ENCODE assay signal across 11 cellular contexts in the genomic region with DNA sequence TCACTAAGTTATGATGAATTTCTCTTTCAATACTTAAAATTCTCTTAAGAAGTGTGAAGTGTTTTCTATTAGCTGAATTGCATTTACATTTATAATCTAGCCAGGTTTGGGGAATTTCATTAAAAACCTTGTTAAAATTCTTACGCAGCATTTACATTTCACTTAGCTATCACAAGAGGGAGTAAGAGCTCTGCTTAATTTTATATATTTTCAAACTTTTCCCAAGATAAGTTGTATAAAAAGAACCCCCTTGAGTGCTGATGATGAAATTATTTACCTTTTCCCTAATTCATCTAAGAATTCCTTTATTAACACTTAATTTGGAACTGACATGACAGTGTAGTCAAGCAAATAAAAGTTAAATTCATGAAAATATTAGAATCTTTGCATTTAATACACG. TPM values are rescaled to one million over a fixed set of nuclear protein-coding genes. Genes with fewer than 3 reads are reported as not detected.
DNase-seq lines count a peak whose midpoint lies in the region; ATAC-seq, FAIRE-seq and TF ChIP-seq lines count a peak whose summit lies in the region.
"Had no signal": no experiment of that assay in that cellular context is flagged by ENCODE, and none has a peak within 500 bp of the region (broad histone marks: within the 10 kb centered on the region; RNA-seq: fewer than 3 reads in every experiment).

No MANE protein-coding gene starts in this region.

- TF ChIP-seq CTCF in A549 (IDR thresholded peaks at IDR 0.05) = peak; percentile 44
- TF ChIP-seq CTCF in GM12873 (IDR thresholded peaks at IDR 0.05; ENCODE audit: insufficient read depth, low read depth, low read length, missing control alignments) = peak; percentile 13
- peak; percentile 16 for TF ChIP-seq CTCF in SU-DHL-6 (IDR thresholded peaks at IDR 0.05; ENCODE audit: insufficient read depth, low read length, poor library complexity, severe bottlenecking)
- TF ChIP-seq CTCF in foreskin fibroblast (IDR thresholded peaks at IDR 0.05; ENCODE audit: low read depth, low read length) = peak; percentile 30

- TF ChIP-seq POLR2A in A549 (IDR thresholded peaks at IDR 0.05; ENCODE audit: low read length) = no peak

- no peaks in the 10 kb centered on the region for H3K9me2 ChIP-seq in SU-DHL-6 (replicated peaks; ENCODE audit: insufficient read depth, low read length)

- H3K4me3 ChIP-seq in A549 (no peak overlapping the region), SU-DHL-6 (ENCODE audit: insufficient read depth, low read length, poor library complexity, severe bottlenecking) (no peak overlapping the region), foreskin fibroblast (ENCODE audit: low read depth in 1 of 2, low read length in 2 of 2) (no peak overlapping the region)
- H3K4me3 ChIP-seq: right atrium auricular region had no signal

- H3K27ac ChIP-seq in A549 (no peak overlapping the region), SU-DHL-6 (ENCODE audit: low read depth, low read length) (no peak overlapping the region)
- H3K27ac ChIP-seq: right atrium auricular region had no signal

- H3K4me1 ChIP-seq in A549 = no peaks in the 10 kb centered on the region
- H3K4me1 ChIP-seq: right atrium auricular region had no signal

- H3K79me2 ChIP-seq in SU-DHL-6 (ENCODE audit: insufficient read depth, low read length) = no peaks in the 10 kb centered on the region

- no peaks in the 10 kb centered on the region for H4K20me1 ChIP-seq in SU-DHL-6 (ENCODE audit: low read depth, low read length)

- TF ChIP-seq EP300 in A549 (IDR thresholded peaks at IDR 0.05) = no peak

- peak; percentile 46 to 50; a peak in 4 of 5 replicates for TF ChIP-seq RAD21 in A549 (conservative IDR thresholded peaks at IDR 0.05 in 1 of 2, IDR thresholded peaks at IDR 0.05 in 1 of 2)

- H3F3A ChIP-seq in SU-DHL-6 (ENCODE audit: insufficient read depth) = no peaks in the 10 kb centered on the region

- CTCF ChIA-PET in A549 (lab: Yijun Ruan, JAX) = interaction anchor here (0.8 to 1.7 kb wide), 7 partner anchors 16 to 554 kb away, joined by 3 to 6 read pairs (median 4); a partner anchor contains a TSS

- no peak overlapping the region for H3K4me2 ChIP-seq in A549
- H3K4me2 ChIP-seq in SU-DHL-6 (ENCODE audit: low read depth, low read length, poor library complexity, severe bottlenecking) = no peak overlapping the region

- ATAC-seq in A549 (no peak), HG02885 (IDR thresholded peaks at IDR 0.05; ENCODE audit: poor library complexity, unreplicated experiment) (no peak)
- ATAC-seq: stimulated activated memory B cell treated with anti-CD40 and anti-IgM and Interleukin-4, amounts not matched to agents 10 μg/mL and 1 μg/mL and 100 μg/mL, for 72 hours had no signal

- no peak for FAIRE-seq in A549 (lab: Jason Lieb, UNC)

- DNase-seq in A549 (ENCODE audit: low read depth in 1 of 2, low spot score in 1 of 2) (no peak), foreskin fibroblast (peak in 1 of 2 donors; percentile 16), T-helper 1 cell (no peak), NCI-H524 treated with DMSO at 0.1 percent for 48 hours (lab: John Stamatoyannopoulos, UW) (no peak), cerebellum (ENCODE audit: low spot score) (no peak)
- DNase-seq: NCI-H2029 treated with DMSO at 0.1 percent for 48 hours had no signal

- H3K27me3 ChIP-seq in SU-DHL-6 (ENCODE audit: low read length) = no peaks in the 10 kb centered on the region
- H3K27me3 ChIP-seq: right atrium auricular region had no signal

- 57% methylated on average over 2 of the region's 2 CpGs for WGBS in A549 (ENCODE audit: missing lambda C conversion rate)

- POLR2A ChIA-PET in A549 (lab: Yijun Ruan, JAX) = interaction anchor here (0.6 kb wide), 1 partner anchor 9 kb away, joined by 3 read pairs; no protein-coding TSS in a partner anchor

- H3K9ac ChIP-seq in SU-DHL-6 (ENCODE audit: low read length) = no peak overlapping the region

- H3K36me3 ChIP-seq in SU-DHL-6 (ENCODE audit: low read length) = no peaks in the 10 kb centered on the region
- H3K36me3 ChIP-seq: right atrium auricular region had no signal

- H2AFZ ChIP-seq in SU-DHL-6 (ENCODE audit: low read depth, low read length, severe bottlenecking) = no peak overlapping the region

- no peaks in the 10 kb centered on the region for H3K9me3 ChIP-seq in A549
- no peaks in the 10 kb centered on the region for H3K9me3 ChIP-seq in SU-DHL-6 (ENCODE audit: insufficient read depth, low read length)
- H3K9me3 ChIP-seq: right atrium auricular region had no signal

TF ChIP-seq in A549, 52 proteins besides CTCF, POLR2A, EP300 and RAD21:
- TF ChIP-seq, protein P1, sequence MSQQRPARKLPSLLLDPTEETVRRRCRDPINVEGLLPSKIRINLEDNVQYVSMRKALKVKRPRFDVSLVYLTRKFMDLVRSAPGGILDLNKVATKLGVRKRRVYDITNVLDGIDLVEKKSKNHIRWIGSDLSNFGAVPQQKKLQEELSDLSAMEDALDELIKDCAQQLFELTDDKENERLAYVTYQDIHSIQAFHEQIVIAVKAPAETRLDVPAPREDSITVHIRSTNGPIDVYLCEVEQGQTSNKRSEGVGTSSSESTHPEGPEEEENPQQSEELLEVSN (IDR thresholded peaks at IDR 0.05; ENCODE audit: borderline replicate concordance, low read depth) = no peak
- TF ChIP-seq SREBF2 (IDR thresholded peaks at IDR 0.05) (no peak), HOXB5 (CRISPR knock-in tag; IDR thresholded peaks at IDR 0.05) (no peak), KDM1A (IDR thresholded peaks at IDR 0.05; ENCODE audit: low read depth) (no peak), SMC3 (IDR thresholded peaks at IDR 0.05) (peak; percentile 37), NR3C1 (IDR thresholded peaks at IDR 0.05) (no peak), GATA3 (IDR thresholded peaks at IDR 0.05; ENCODE audit: borderline replicate concordance) (no peak)
- TF ChIP-seq, protein P2, sequence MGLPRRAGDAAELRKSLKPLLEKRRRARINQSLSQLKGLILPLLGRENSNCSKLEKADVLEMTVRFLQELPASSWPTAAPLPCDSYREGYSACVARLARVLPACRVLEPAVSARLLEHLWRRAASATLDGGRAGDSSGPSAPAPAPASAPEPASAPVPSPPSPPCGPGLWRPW (IDR thresholded peaks at IDR 0.05) = no peak

RNA-seq across cellular contexts. Expression of a gene that starts 54.2 kb away (rescaled TPM):
- not detected in 2 replicates for polyA plus RNA-seq in A549 (2011; rRNA removed)
- not detected in 2 replicates for polyA plus RNA-seq in A549 (2012; cell fraction: cytosol; rRNA removed)
- polyA plus RNA-seq in A549 (2012; cell fraction: nucleus; rRNA removed) = not detected in 2 replicates
- not detected in 3 replicates for polyA plus RNA-seq in A549 (2017; fragmentation: RNase III; extraction: RNeasy Plus Mini Kit Qiagen cat#74134 plus additional on column Dnase treatment)
- polyA minus RNA-seq in A549 (2011; rRNA and poly(A)+ RNA removed) = not detected in 2 replicates
- total RNA-seq in cerebellum = 0.18 TPM
- total RNA-seq: right atrium auricular region had no signal
